In the genomic region with DNA sequence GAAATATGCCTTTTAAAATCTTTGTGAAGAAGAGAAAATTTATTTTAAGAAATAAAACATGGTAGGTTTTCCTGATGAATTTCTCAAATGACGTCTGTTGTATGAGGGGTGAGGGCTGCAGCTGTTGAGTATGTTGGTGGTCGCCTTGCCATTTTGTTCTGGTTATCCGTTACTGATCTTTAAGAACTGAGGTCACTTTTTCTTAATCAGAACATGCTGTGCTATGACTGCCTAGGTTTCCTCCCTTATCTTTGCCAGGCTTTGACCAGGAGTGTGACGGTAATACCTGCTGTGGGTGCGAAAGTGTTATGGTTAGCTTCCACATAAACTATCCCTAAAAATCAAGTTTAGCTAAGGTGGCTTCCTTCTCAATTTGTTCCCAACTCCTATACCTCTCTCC, we compare ENCODE assay signal across 21 cellular contexts.
"Had no signal": no experiment of that assay in that cellular context is flagged by ENCODE, and none has a peak within 500 bp of the region (broad histone marks: within the 10 kb centered on the region; RNA-seq: fewer than 3 reads in every experiment).

No MANE protein-coding gene starts in this region.

- H3K4me3 Mint-ChIP-seq: activated CD4-positive, alpha-beta memory T cell treated with anti-CD3 and anti-CD28 coated beads, Interleukin-2, amount 10 ng/mL, durations not matched to agents 7 days and 5 days; activated CD4-positive, alpha-beta T cell treated with anti-CD3 and anti-CD28 coated beads for 36 hours; stimulated activated naive B cell treated with anti-CD40 and anti-IgM and Interleukin-4, amounts not matched to agents 10 μg/mL and 1 μg/mL and 100 μg/mL, for 72 hours had no signal

- ATAC-seq: body of pancreas, foreskin keratinocyte had no signal

- H3K36me3 ChIP-seq: colonic mucosa, prostate gland, uterus had no signal

- H3K4me1 ChIP-seq: colonic mucosa, foreskin keratinocyte, prostate gland, tibial artery, uterus had no signal

- DNase-seq: activated CD4-positive, alpha-beta memory T cell treated with anti-CD3 and anti-CD28 coated beads, Interleukin-2, amount 10 ng/mL, durations not matched to agents 7 days and 5 days; activated CD8-positive, alpha-beta memory T cell treated with anti-CD3 and anti-CD28 coated beads, Interleukin-2, amount 50 U/mL, for 4 hours; activated naive CD4-positive, alpha-beta T cell treated with anti-CD3 and anti-CD28 coated beads, Interleukin-2, amount 50 U/mL, for 16 hours; amygdala; body of pancreas; caudate nucleus; colonic mucosa; effector CD4-positive, alpha-beta T cell; foreskin keratinocyte; left ventricle myocardium inferior; right cardiac atrium; stimulated activated CD4-positive, alpha-beta T cell treated with anti-CD3 and anti-CD28 coated beads, Interleukin-15, amount 100 ng/mL, for 24 hours; stimulated activated CD4-positive, alpha-beta T cell treated with anti-CD3 and anti-CD28 coated beads, Interleukin-4, amount 100 ng/mL, for 1 hour; stimulated activated naive B cell treated with anti-CD40 and anti-IgM and Interleukin-4, amounts not matched to agents 10 μg/mL and 1 μg/mL and 100 μg/mL, for 72 hours; tibial artery; uterus had no signal

- H3K27ac Mint-ChIP-seq: activated CD4-positive, alpha-beta memory T cell treated with anti-CD3 and anti-CD28 coated beads, Interleukin-2, amount 10 ng/mL, durations not matched to agents 7 days and 5 days; activated CD4-positive, alpha-beta T cell treated with anti-CD3 and anti-CD28 coated beads for 36 hours had no signal

- H3K27me3 Mint-ChIP-seq: activated CD4-positive, alpha-beta memory T cell treated with anti-CD3 and anti-CD28 coated beads, Interleukin-2, amount 10 ng/mL, durations not matched to agents 7 days and 5 days; activated CD4-positive, alpha-beta T cell treated with anti-CD3 and anti-CD28 coated beads for 36 hours; stimulated activated naive B cell treated with anti-CD40 and anti-IgM and Interleukin-4, amounts not matched to agents 10 μg/mL and 1 μg/mL and 100 μg/mL, for 72 hours had no signal

- H3K27me3 ChIP-seq: body of pancreas, colonic mucosa, foreskin keratinocyte, tibial artery, uterus had no signal

- H3K27ac ChIP-seq: colonic mucosa, foreskin keratinocyte, left ventricle myocardium inferior, prostate gland, skin epidermis, tibial artery, uterus, VCaP had no signal

- H3K4me3 ChIP-seq: body of pancreas, colonic mucosa, left ventricle myocardium inferior, mucosa of descending colon, prostate gland, skin epidermis, tibial artery, uterus had no signal

- H3K9me3 ChIP-seq: body of pancreas, colonic mucosa, left ventricle myocardium inferior, mucosa of descending colon, prostate gland, tibial artery, uterus had no signal

- H3K9me3 Mint-ChIP-seq: activated CD4-positive, alpha-beta memory T cell treated with anti-CD3 and anti-CD28 coated beads, Interleukin-2, amount 10 ng/mL, durations not matched to agents 7 days and 5 days; stimulated activated naive B cell treated with anti-CD40 and anti-IgM and Interleukin-4, amounts not matched to agents 10 μg/mL and 1 μg/mL and 100 μg/mL, for 72 hours had no signal
